In the genomic region with DNA sequence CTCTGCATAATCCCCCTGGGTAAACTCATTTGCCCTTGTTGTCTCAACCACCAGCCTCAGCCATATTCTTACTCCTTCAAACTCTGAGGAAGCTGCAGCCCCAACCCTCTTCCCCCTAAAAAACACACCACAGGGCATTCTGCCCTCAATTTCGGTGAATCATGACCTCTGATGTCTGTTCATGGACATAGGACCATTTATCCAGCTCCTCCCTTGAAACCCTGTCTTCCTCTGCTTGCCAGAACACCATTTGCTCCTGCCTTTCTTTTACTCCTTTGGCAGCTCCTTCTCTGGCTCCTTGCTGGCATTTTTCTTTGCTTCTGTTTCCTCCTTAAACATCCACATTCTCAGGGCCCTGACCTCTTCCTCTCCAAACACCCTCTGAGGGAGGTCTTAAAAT, we compare ENCODE assay signal across 20 cellular contexts.
DNase-seq lines count a peak whose midpoint lies in the region; ATAC-seq and TF ChIP-seq lines count a peak whose summit lies in the region.
"Had no signal": no experiment of that assay in that cellular context is flagged by ENCODE, and none has a peak within 500 bp of the region (broad histone marks: within the 10 kb centered on the region; RNA-seq: fewer than 3 reads in every experiment).

No MANE protein-coding gene starts in this region.

- peaks cover 23% of the 10 kb centered on the region for H3K4me1 Mint-ChIP-seq in nephron
- H3K4me1 Mint-ChIP-seq: B cell had no signal

- in situ Hi-C loops in gastrocnemius medialis (cut with MboI; ENCODE audit: low sequenced_read_pairs in 4 of 4) = no loop called here

- H3K36me3 ChIP-seq in mesodermal cell (ENCODE audit: control insufficient read depth, insufficient read depth, low read length) = no peaks in the 10 kb centered on the region
- H3K36me3 ChIP-seq in gastrocnemius medialis = no peaks in the 10 kb centered on the region
- no peaks in the 10 kb centered on the region for H3K36me3 ChIP-seq in mucosa of descending colon (ENCODE audit: low read depth)
- H3K36me3 ChIP-seq: BLaER1 treated with 17β-estradiol and CSF1 and Interleukin-3, amounts not matched to agents 10 nM and 100 nM had no signal

- H3K4me3 ChIP-seq in mesodermal cell (ENCODE audit: extremely low read depth, insufficient read depth, low read length, poor library complexity, severe bottlenecking) (no peak overlapping the region), gastrocnemius medialis (no peak overlapping the region), mucosa of descending colon (no peak overlapping the region)
- H3K4me3 ChIP-seq: A549; BLaER1 treated with 17β-estradiol and CSF1 and Interleukin-3, amounts not matched to agents 10 nM and 100 nM had no signal

- DNase-seq in LHCN-M2 (ENCODE audit: low read depth) (peak; percentile 5), gastrocnemius medialis (no peak), mucosa of descending colon (no peak)
- no peak for DNase-seq in stimulated activated naive CD4-positive, alpha-beta T cell treated with Interleukin-2 at 50 U/mL for 16 hours (lab: John Stamatoyannopoulos, UW)
- no peak for DNase-seq in activated T-cell treated with anti-CD3 and anti-CD28 coated beads, Interleukin-2, amount 50 U/mL, for 48 hours
- DNase-seq: AML-193; Caco-2; Calu3; CD4-positive, alpha-beta T cell; CD8-positive, alpha-beta T cell; DMS79 treated with DMSO at 0.1 percent for 48 hours; GF-D8 had no signal

- TF ChIP-seq POLR2A in gastrocnemius medialis (IDR thresholded peaks at IDR 0.05) = no peak

- WGBS in mesodermal cell (ENCODE audit: insufficient coverage in 2 of 2), 2 experiments = 43 to 60% methylated on average over 1 of the region's 1 CpG

- ATAC-seq in gastrocnemius medialis (peak in 1 of 2 donors; percentile 59), mucosa of descending colon (no peak), HG02973 (IDR thresholded peaks at IDR 0.05; ENCODE audit: unreplicated experiment) (no peak)
- ATAC-seq: A549; CD8-positive, alpha-beta T cell had no signal

- H3K27me3 ChIP-seq in gastrocnemius medialis = no peaks in the 10 kb centered on the region

- H3K9me3 ChIP-seq in mesodermal cell (ENCODE audit: control insufficient read depth, low read length) (no peaks in the 10 kb centered on the region), gastrocnemius medialis (no peaks in the 10 kb centered on the region), mucosa of descending colon (no peaks in the 10 kb centered on the region)
- H3K9me3 ChIP-seq: A549, Caco-2 had no signal

- intact Hi-C loops in gastrocnemius medialis (cut with DNase I; ENCODE audit: low total_unique reads) (no loop called here), mucosa of descending colon (cut with DNase I, micrococcal nuclease) (no loop called here)

- H3K27ac Mint-ChIP-seq in nephron = peak overlapping the region; percentile 55 to 72 (median 69)
- H3K27ac Mint-ChIP-seq: B cell; CD4-positive, alpha-beta T cell; CD8-positive, alpha-beta T cell had no signal

- no peaks in the 10 kb centered on the region for H3K27me3 Mint-ChIP-seq in nephron (ENCODE audit: low read depth)
- H3K27me3 Mint-ChIP-seq: CD4-positive, alpha-beta T cell had no signal

- H3K4me1 ChIP-seq in mesodermal cell (ENCODE audit: control insufficient read depth, insufficient read depth, low read length, poor library complexity, severe bottlenecking) = peaks cover 7% of the 10 kb centered on the region
- no peaks in the 10 kb centered on the region for H3K4me1 ChIP-seq in gastrocnemius medialis
- no peaks in the 10 kb centered on the region for H3K4me1 ChIP-seq in mucosa of descending colon (ENCODE audit: low read depth)
- H3K4me1 ChIP-seq: A549; BLaER1 treated with 17β-estradiol and CSF1 and Interleukin-3, amounts not matched to agents 10 nM and 100 nM had no signal

- peaks cover 5% of the 10 kb centered on the region for H3K9me3 Mint-ChIP-seq in nephron
- H3K9me3 Mint-ChIP-seq: CD4-positive, alpha-beta T cell; CD8-positive, alpha-beta T cell had no signal

- H3K4me3 Mint-ChIP-seq in nephron = no peak overlapping the region
- H3K4me3 Mint-ChIP-seq: B cell; CD4-positive, alpha-beta T cell; CD8-positive, alpha-beta T cell had no signal

- no peaks in the 10 kb centered on the region for H3K36me3 Mint-ChIP-seq in nephron (ENCODE audit: low read depth)
- H3K36me3 Mint-ChIP-seq: CD8-positive, alpha-beta T cell had no signal

- TF ChIP-seq CTCF in nephron (IDR thresholded peaks at IDR 0.05; ENCODE audit: unreplicated experiment in 3 of 3) = no peak
- TF ChIP-seq CTCF in gastrocnemius medialis (IDR thresholded peaks at IDR 0.05 in 4 of 5, conservative IDR thresholded peaks at IDR 0.05 in 1 of 5) = no peak
- TF ChIP-seq CTCF in mucosa of descending colon (IDR thresholded peaks at IDR 0.05) = no peak

- H3K27ac ChIP-seq in mesodermal cell (ENCODE audit: low read depth, low read length, severe bottlenecking) = peak overlapping the region; percentile 10
- H3K27ac ChIP-seq in gastrocnemius medialis = peak overlapping the region in 3 of 4 donors; percentile 10 to 62 (median 51)
- H3K27ac ChIP-seq: 22Rv1; A549; BLaER1 treated with 17β-estradiol and CSF1 and Interleukin-3, amounts not matched to agents 10 nM and 100 nM; C4-2B had no signal
